30 cellular contexts compared by ENCODE assay signal in the genomic region with DNA sequence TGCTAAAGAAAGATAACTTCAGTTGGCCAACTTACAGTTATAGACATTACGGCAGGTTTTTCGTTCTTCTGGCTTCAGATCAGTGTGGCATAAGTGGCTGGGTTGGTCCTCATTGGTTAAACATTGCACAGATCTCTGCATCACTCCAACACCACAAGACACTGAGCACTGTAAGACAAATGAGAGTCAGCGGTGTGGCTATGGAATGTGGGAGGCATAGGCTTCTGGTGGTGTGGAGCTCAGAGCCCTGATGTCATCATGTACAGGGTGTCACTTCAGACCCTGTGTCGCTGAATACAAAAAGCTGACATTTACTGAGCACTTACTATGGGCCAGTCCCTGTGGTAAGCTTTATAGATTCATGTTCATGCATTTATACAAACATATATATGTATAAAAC.
"Had no signal": no experiment of that assay in that cellular context is flagged by ENCODE, and none has a peak within 500 bp of the region (broad histone marks: within the 10 kb centered on the region; RNA-seq: fewer than 3 reads in every experiment).

No MANE protein-coding gene starts in this region.

- H3K27me3 ChIP-seq: brain microvascular endothelial cell, Peyer's patch had no signal

- H3K9ac ChIP-seq: KMS-11 had no signal

- H3K27me3 Mint-ChIP-seq: activated CD4-positive, alpha-beta T cell treated with anti-CD3 and anti-CD28 coated beads, Interleukin-2, amount 10 ng/mL, durations not matched to agents 24 days and 14 days had no signal

- H3K4me2 ChIP-seq: KMS-11 had no signal

- H3K27ac ChIP-seq: brain microvascular endothelial cell, KMS-11, Peyer's patch, RWPE1, SK-N-MC had no signal

- H3K27ac Mint-ChIP-seq: activated CD4-positive, alpha-beta T cell treated with anti-CD3 and anti-CD28 coated beads, Interleukin-2, amount 10 ng/mL, durations not matched to agents 24 days and 14 days; activated CD8-positive, alpha-beta T cell treated with anti-CD3 and anti-CD28 coated beads for 36 hours; activated naive CD8-positive, alpha-beta T cell treated with anti-CD3 and anti-CD28 coated beads for 36 hours; activated T-cell treated with anti-CD3 and anti-CD28 coated beads, Interleukin-2, amount 50 U/mL, for 72 hours; activated T-helper 17 cell treated with anti-CD3 and anti-CD28 coated beads, Interleukin-2, amount 50 U/mL, for 72 hours had no signal

- H3K9me3 ChIP-seq: Peyer's patch had no signal

- H3K4me1 ChIP-seq: Peyer's patch had no signal

- DNase-seq: activated CD4-positive, alpha-beta T cell treated with anti-CD3 and anti-CD28 coated beads, Interleukin-2, amount 10 ng/mL, durations not matched to agents 24 days and 14 days; activated CD4-positive, alpha-beta T cell treated with anti-CD3 and anti-CD28 coated beads, Interleukin-2, amount 50 U/mL, for 4 hours; activated CD8-positive, alpha-beta T cell treated with anti-CD3 and anti-CD28 coated beads for 36 hours; activated effector memory CD4-positive, alpha-beta T cell treated with anti-CD3 and anti-CD28 coated beads, Interleukin-2, amount 50 U/mL, for 16 hours; activated naive CD4-positive, alpha-beta T cell; activated naive CD4-positive, alpha-beta T cell treated with anti-CD3 and anti-CD28 coated beads, Interleukin-2, amount 50 U/mL, for 16 hours; activated naive CD8-positive, alpha-beta T cell treated with anti-CD3 and anti-CD28 coated beads for 36 hours; activated T-cell treated with anti-CD3 and anti-CD28 coated beads, Interleukin-2, amount 50 U/mL, for 1 hour; activated T-cell treated with anti-CD3 and anti-CD28 coated beads, Interleukin-2, amount 50 U/mL, for 72 hours; amygdala; brain microvascular endothelial cell; central memory CD4-positive, alpha-beta T cell; MM.1S; MV-4-11; NCI-H1092; NCI-H1436 treated with DMSO at 0.1 percent for 48 hours; NCI-H1694 treated with DMSO at 0.1 percent for 48 hours; NCI-H2029; NCI-H510A; NCI-H526; NCI-H748 treated with DMSO at 0.1 percent for 48 hours; NK-92 treated with Interleukin-12 subunit alpha and Interleukin-12 subunit beta, amount 100 ng/mL, for 24 hours; PC-3; Peyer's patch; T1000 had no signal

- ATAC-seq: activated CD8-positive, alpha-beta T cell treated with anti-CD3 and anti-CD28 coated beads for 36 hours; activated T-cell treated with anti-CD3 and anti-CD28 coated beads, Interleukin-2, amount 50 U/mL, for 72 hours; activated T-helper 17 cell treated with anti-CD3 and anti-CD28 coated beads, Interleukin-2, amount 50 U/mL, for 72 hours; PC-3; Right ventricle myocardium inferior had no signal

- H3K4me3 Mint-ChIP-seq: activated CD4-positive, alpha-beta T cell treated with anti-CD3 and anti-CD28 coated beads, Interleukin-2, amount 10 ng/mL, durations not matched to agents 24 days and 14 days; activated CD8-positive, alpha-beta T cell treated with anti-CD3 and anti-CD28 coated beads for 36 hours; activated naive CD8-positive, alpha-beta T cell treated with anti-CD3 and anti-CD28 coated beads for 36 hours; activated T-cell treated with anti-CD3 and anti-CD28 coated beads, Interleukin-2, amount 50 U/mL, for 72 hours; activated T-helper 17 cell treated with anti-CD3 and anti-CD28 coated beads, Interleukin-2, amount 50 U/mL, for 72 hours had no signal

- H3K9me3 Mint-ChIP-seq: activated CD4-positive, alpha-beta T cell treated with anti-CD3 and anti-CD28 coated beads, Interleukin-2, amount 10 ng/mL, durations not matched to agents 24 days and 14 days; activated CD8-positive, alpha-beta T cell treated with anti-CD3 and anti-CD28 coated beads for 36 hours; activated T-cell treated with anti-CD3 and anti-CD28 coated beads, Interleukin-2, amount 50 U/mL, for 72 hours; activated T-helper 17 cell treated with anti-CD3 and anti-CD28 coated beads, Interleukin-2, amount 50 U/mL, for 72 hours had no signal

- H3K36me3 Mint-ChIP-seq: activated naive CD8-positive, alpha-beta T cell treated with anti-CD3 and anti-CD28 coated beads for 36 hours had no signal

- H3K36me3 ChIP-seq: brain microvascular endothelial cell had no signal

- H3K4me1 Mint-ChIP-seq: activated CD4-positive, alpha-beta T cell treated with anti-CD3 and anti-CD28 coated beads, Interleukin-2, amount 10 ng/mL, durations not matched to agents 24 days and 14 days; activated naive CD8-positive, alpha-beta T cell treated with anti-CD3 and anti-CD28 coated beads for 36 hours; activated T-helper 17 cell treated with anti-CD3 and anti-CD28 coated beads, Interleukin-2, amount 50 U/mL, for 72 hours had no signal

- H3K4me3 ChIP-seq: Peyer's patch, SK-N-MC had no signal
